ENCODE assay signal across 8 cellular contexts in the genomic region with DNA sequence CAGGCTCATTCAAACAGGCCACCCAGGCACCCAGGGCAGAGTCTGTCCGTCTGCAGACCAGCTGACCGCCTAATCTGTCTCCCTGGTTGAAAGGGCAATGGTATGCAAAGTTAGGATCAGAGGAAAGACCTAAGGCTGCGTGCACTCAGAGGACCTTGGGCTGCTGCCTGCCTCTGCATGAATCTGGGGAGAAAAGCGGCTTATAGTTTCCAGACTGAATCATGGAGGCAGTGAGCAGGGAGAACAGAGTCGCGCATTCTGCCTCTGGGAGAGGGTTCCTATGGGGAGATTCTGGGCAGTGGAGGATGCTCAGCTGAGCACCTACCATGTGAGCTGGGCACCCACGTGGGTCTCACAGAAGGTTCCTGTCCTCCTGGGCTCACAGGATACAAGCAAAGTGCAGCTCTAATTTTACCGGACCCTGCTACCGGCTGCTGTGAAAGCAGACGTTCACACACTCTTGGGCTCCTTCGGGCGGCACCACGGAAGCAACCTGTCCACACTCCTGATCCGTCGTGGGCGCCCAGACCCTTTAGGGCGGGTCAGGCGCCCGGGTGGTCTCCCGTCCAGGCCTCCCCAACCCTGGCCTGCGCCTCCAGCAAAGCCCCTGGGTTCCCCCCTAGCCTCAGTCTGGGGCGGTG.
DNase-seq lines count a peak whose midpoint lies in the region; ATAC-seq, FAIRE-seq and TF ChIP-seq lines count a peak whose summit lies in the region.

No MANE protein-coding gene starts in this region.

- peaks cover 44 to 69% of the 10 kb centered on the region in 2 donors for H3K4me1 Mint-ChIP-seq in stimulated activated naive B cell treated with anti-CD40 and anti-IgM and Interleukin-4, amounts not matched to agents 10 μg/mL and 1 μg/mL and 100 μg/mL, for 72 hours

- H3K9me3 Mint-ChIP-seq in stimulated activated naive B cell treated with anti-CD40 and anti-IgM and Interleukin-4, amounts not matched to agents 10 μg/mL and 1 μg/mL and 100 μg/mL, for 72 hours = no peaks in the 10 kb centered on the region

- DNase-seq in 8988T = peak; percentile 55
- peak; percentile 5 for DNase-seq in RCC 7860 (ENCODE audit: low spot score)
- DNase-seq in cardiac fibroblast (ENCODE audit: low read depth in 2 of 2) = peak; percentile 26 to 27
- DNase-seq in left kidney (ENCODE audit: low read depth, low spot score) = peak; percentile 39
- no peak for DNase-seq in stimulated activated naive B cell treated with anti-CD40 and anti-IgM and Interleukin-4, amounts not matched to agents 10 μg/mL and 1 μg/mL and 100 μg/mL, for 72 hours
- no peak for DNase-seq in H54 (ENCODE audit: insufficient read length, low spot score)

- TF ChIP-seq CTCF in cardiac fibroblast (IDR thresholded peaks at IDR 0.05; ENCODE audit: low read depth, low read length) = no peak

- peak overlapping the region; percentile 91 for H3K27ac Mint-ChIP-seq in stimulated activated naive B cell treated with anti-CD40 and anti-IgM and Interleukin-4, amounts not matched to agents 10 μg/mL and 1 μg/mL and 100 μg/mL, for 72 hours

- H3K36me3 Mint-ChIP-seq in stimulated activated naive B cell treated with anti-CD40 and anti-IgM and Interleukin-4, amounts not matched to agents 10 μg/mL and 1 μg/mL and 100 μg/mL, for 72 hours = peaks cover 6 to 15% of the 10 kb centered on the region in 2 donors

- no peaks in the 10 kb centered on the region for H3K27me3 Mint-ChIP-seq in stimulated activated naive B cell treated with anti-CD40 and anti-IgM and Interleukin-4, amounts not matched to agents 10 μg/mL and 1 μg/mL and 100 μg/mL, for 72 hours

- peak overlapping the region; percentile 59 to 74 for H3K4me3 ChIP-seq in cardiac fibroblast (replicated peaks in 1 of 2; ENCODE audit: low read depth in 2 of 2, low read length in 2 of 2)

- FAIRE-seq in RCC 7860 (lab: Jason Lieb, UNC) = no peak
- no peak for FAIRE-seq in H54 (lab: Jason Lieb, UNC)

- ATAC-seq in GM18505 (IDR thresholded peaks at IDR 0.05; ENCODE audit: unreplicated experiment) = peak; percentile 18
- ATAC-seq in HG02943 (IDR thresholded peaks at IDR 0.05; ENCODE audit: low read depth, unreplicated experiment) = peak; percentile 32
- peak; percentile 35 to 36 for ATAC-seq in stimulated activated naive B cell treated with anti-CD40 and anti-IgM and Interleukin-4, amounts not matched to agents 10 μg/mL and 1 μg/mL and 100 μg/mL, for 72 hours (replicated peaks)

- peak overlapping the region; percentile 80 to 89 for H3K4me3 Mint-ChIP-seq in stimulated activated naive B cell treated with anti-CD40 and anti-IgM and Interleukin-4, amounts not matched to agents 10 μg/mL and 1 μg/mL and 100 μg/mL, for 72 hours

- TF ChIP-seq POLR2A in GM18505 (IDR thresholded peaks at IDR 0.05; ENCODE audit: borderline replicate concordance, extremely low read depth, insufficient read depth, insufficient read length) (peak; percentile 18), H54 (IDR thresholded peaks at IDR 0.05; ENCODE audit: low read depth, low read length) (no peak)

Comparison
In these comparisons a context has a peak if more than half of its experiments do, and no peak if none do; other contexts are left out.
1. DNase-seq: peak in 8988T (single experiment), RCC 7860 (single experiment), cardiac fibroblast (2 of 2) and left kidney (single experiment); none in stimulated activated naive B cell treated with anti-CD40 and anti-IgM and Interleukin-4, amounts not matched to agents 10 μg/mL and 1 μg/mL and 100 μg/mL, for 72 hours (single experiment) and H54 (single experiment).
2. Peak in every context shown above with its lines, with median percentiles within 50 percentile points of each other: ATAC-seq.